In genomic region chr14:24215495-24216344, GRCh38 we compare ENCODE assay signal across 8 cellular contexts. TPM values are rescaled to one million over a fixed set of nuclear protein-coding genes. Genes with fewer than 3 reads are reported as not detected.
DNase-seq lines count a peak whose midpoint lies in the region; TF ChIP-seq lines count a peak whose summit lies in the region.

Gene MDP1 (minus strand): TSS chr14:24216066. CDS start chr14:24215955, 111 bp downstream.

- H3K4me1 ChIP-seq in ovary (ENCODE audit: insufficient read depth), result peaks cover 2% of the 10 kb centered on the region
- peaks cover 0 to 28% of the 10 kb centered on the region in 2 donors for H3K4me1 ChIP-seq in thyroid gland

- TF ChIP-seq CTCF in HFF-Myc (IDR thresholded peaks at IDR 0.05; ENCODE audit: low read depth, low read length, missing control alignments) (peak; percentile 60), ovary (IDR thresholded peaks at IDR 0.05) (peak in 2 of 3 donors; percentile 20 to 61), thyroid gland (IDR thresholded peaks at IDR 0.05) (peak in 5 of 6 experiments; percentile 23 to 60 (median 54))

- no peak for TF ChIP-seq EP300 in ovary (IDR thresholded peaks at IDR 0.05)

- TF ChIP-seq POLR2A in ovary (IDR thresholded peaks at IDR 0.05) (peak; percentile 70), thyroid gland (IDR thresholded peaks at IDR 0.05) (peak in 1 of 2 donors; percentile 82)

- H3K36me3 ChIP-seq in SK-N-MC (ENCODE audit: insufficient read depth, low read length) (peaks cover 12% of the 10 kb centered on the region; the same call in 1 of the 2 replicates), ovary (no peaks in the 10 kb centered on the region), thyroid gland (peaks cover 0 to under 1% of the 10 kb centered on the region in 2 donors)

- no peaks in the 10 kb centered on the region for H3K27me3 ChIP-seq in ovary
- H3K27me3 ChIP-seq in thyroid gland, result no peaks in the 10 kb centered on the region

- H3K9ac ChIP-seq in SK-N-MC (ENCODE audit: insufficient read length), result peak within 1 kb of the TSS; percentile 86

- 0 to 1% (median 0%) methylated on average over 40 of the region's 40 CpGs for WGBS in ovary, 3 donors
- 0% methylated on average over 29 to 37 of the region's 40 CpGs for WGBS in thyroid gland, 2 donors

- peak; percentile 65 for DNase-seq in HFF-Myc (ENCODE audit: extremely low read depth, low read depth)
- DNase-seq in MV-4-11 (lab: John Stamatoyannopoulos, UW), result peak; percentile 95
- no peak for DNase-seq in SK-N-MC (ENCODE audit: low read depth, low spot score)
- DNase-seq in activated naive CD4-positive, alpha-beta T cell treated with anti-CD3 and anti-CD28 coated beads, Interleukin-2, amount 50 U/mL, for 16 hours, result peak; percentile 86
- peak; percentile 86 for DNase-seq in glomerular visceral epithelial cell (ENCODE audit: extremely low spot score)
- DNase-seq in ovary, result peak; percentile 77 to 87 (median 84)
- DNase-seq in thyroid gland, result peak; percentile 81 to 86

- H3K4me3 ChIP-seq in GM08714 (ENCODE audit: low read length) (peak within 1 kb of the TSS; percentile 72), HFF-Myc (replicated peaks; ENCODE audit: low read depth, low read length) (peak within 1 kb of the TSS; percentile 69), SK-N-MC (peak within 1 kb of the TSS; percentile 97), ovary (peak within 1 kb of the TSS; percentile 77), thyroid gland (replicated peaks in 1 of 3) (peak within 1 kb of the TSS; percentile 37 to 95 (median 63))

- intact Hi-C loops in ovary (cut with DNase I), result no loop called here
- intact Hi-C loops in thyroid gland (cut with DNase I), result no loop called here

- H3K27ac ChIP-seq in SK-N-MC (peak within 1 kb of the TSS; percentile 60; the same call in 1 of the 2 replicates), ovary (peak within 1 kb of the TSS in 1 of 2 donors; percentile 79), thyroid gland (peak within 1 kb of the TSS; percentile 85 to 90 (median 87))

- H3K9me3 ChIP-seq in SK-N-MC (ENCODE audit: low read depth, low read length), result no peaks in the 10 kb centered on the region
- H3K9me3 ChIP-seq in ovary, result no peaks in the 10 kb centered on the region
- H3K9me3 ChIP-seq in thyroid gland, result no peaks in the 10 kb centered on the region

RNA-seq across cellular contexts. Expression of gene MDP1, which starts in this region (rescaled TPM):
- total RNA-seq in ovary, result 10 to 100 TPM; 15.5 to 27.7 (median 18.1) TPM
- polyA plus RNA-seq in ovary, result 10 to 100 TPM; 19.4 to 32.6 TPM
- total RNA-seq in thyroid gland, result 10 to 100 TPM; 13.1 to 55.9 (median 25.4) TPM
